ENCODE assay signal across 8 cellular contexts in genomic region chr12:51972849-51973273, GRCh38. TPM values are rescaled to one million over a fixed set of nuclear protein-coding genes. Genes with fewer than 3 reads are reported as not detected.
DNase-seq lines count a peak whose midpoint lies in the region; ATAC-seq lines count a peak whose summit lies in the region.

No MANE protein-coding gene starts in this region.

- H3K4me1 ChIP-seq in naive thymus-derived CD4-positive, alpha-beta T cell (ENCODE audit: control insufficient read depth in 2 of 2, insufficient read depth in 2 of 2, low read length in 2 of 2), result peaks cover 56 to 65% of the 10 kb centered on the region in 2 donors

- intact Hi-C loops in naive thymus-derived CD4-positive, alpha-beta T cell (cut with micrococcal nuclease), result loop anchor here in 1 of 2 donors (5.0 to 10.0 kb wide), 2 partner anchors 49 to 548 kb away; partner anchors contain the start of gene SLC4A8

- ATAC-seq in naive thymus-derived CD4-positive, alpha-beta T cell, result peak; percentile 88
- no peak for ATAC-seq in HG03457 (IDR thresholded peaks at IDR 0.05; ENCODE audit: unreplicated experiment)

- in situ Hi-C loops in Caki2 (cut with HindIII; ENCODE audit: low pct_unique_long_range_greater_than_20kb, low sequenced_read_pairs), result no loop called here

- H3K9me3 Mint-ChIP-seq in naive thymus-derived CD4-positive, alpha-beta T cell, result no peaks in the 10 kb centered on the region

- CTCF ChIA-PET in naive thymus-derived CD4-positive, alpha-beta T cell (lab: Charles Lee), result interaction anchor here (1.9 to 3.1 kb wide), 4 partner anchors 9 to 52 kb away, joined by 6 to 17 read pairs (median 10); no protein-coding TSS in a partner anchor

- H3K4me3 Mint-ChIP-seq in naive thymus-derived CD4-positive, alpha-beta T cell, result peak overlapping the region; percentile 30 to 79 (median 70)

- no peaks in the 10 kb centered on the region for H3K27me3 ChIP-seq in naive thymus-derived CD4-positive, alpha-beta T cell (ENCODE audit: control insufficient read depth in 2 of 2, insufficient read depth in 2 of 2, low read length in 2 of 2)

- H3K27me3 Mint-ChIP-seq in naive thymus-derived CD4-positive, alpha-beta T cell, result peaks cover 0 to 25% (median 0%) of the 10 kb centered on the region in 5 donors

- peak; percentile 40 for DNase-seq in Caki2 (ENCODE audit: low read depth)
- DNase-seq in UCSD-AML1 (lab: John Stamatoyannopoulos, UW; ENCODE audit: unreplicated experiment), result peak; percentile 66
- peak; percentile 37 for DNase-seq in effector CD4-positive, alpha-beta T cell
- peak in 4 of 9 donors; percentile 24 to 61 (median 34) for DNase-seq in naive thymus-derived CD4-positive, alpha-beta T cell
- DNase-seq in superior temporal gyrus (ENCODE audit: extremely low spot score), result peak; percentile 41
- no peak for DNase-seq in NCI-H1436 treated with DMSO at 0.1 percent for 48 hours (lab: John Stamatoyannopoulos, UW)
- DNase-seq in NCI-H1048 (lab: John Stamatoyannopoulos, UW), result no peak

- H3K9me3 ChIP-seq in naive thymus-derived CD4-positive, alpha-beta T cell (ENCODE audit: control insufficient read depth in 2 of 3, low read length in 3 of 3), result no peaks in the 10 kb centered on the region

- H3K36me3 ChIP-seq in naive thymus-derived CD4-positive, alpha-beta T cell (ENCODE audit: control insufficient read depth in 2 of 3, insufficient read depth in 3 of 3, low read length in 3 of 3), result peaks cover 0 to 13% (median 0%) of the 10 kb centered on the region in 3 experiments

- peaks cover 65 to 82% (median 76%) of the 10 kb centered on the region in 7 donors for H3K4me1 Mint-ChIP-seq in naive thymus-derived CD4-positive, alpha-beta T cell

- peaks cover 4 to 24% (median 13%) of the 10 kb centered on the region in 5 donors for H3K36me3 Mint-ChIP-seq in naive thymus-derived CD4-positive, alpha-beta T cell

- peak overlapping the region; percentile 38 for H3K27ac ChIP-seq in naive thymus-derived CD4-positive, alpha-beta T cell (ENCODE audit: low read depth, low read length)

- POLR2A ChIA-PET in naive thymus-derived CD4-positive, alpha-beta T cell (lab: Charles Lee), result interaction anchor here (1.1 kb wide), 1 partner anchor 10 kb away, joined by 7 read pairs; no protein-coding TSS in a partner anchor

- peak overlapping the region in 8 of 9 donors; percentile 18 to 90 (median 76) for H3K27ac Mint-ChIP-seq in naive thymus-derived CD4-positive, alpha-beta T cell

- H3K4me3 ChIP-seq in naive thymus-derived CD4-positive, alpha-beta T cell (ENCODE audit: low read length), result no peak overlapping the region

RNA-seq across cellular contexts. Expression of gene ACVR1B, which starts 21.4 kb away (rescaled TPM):
- total RNA-seq in Caki2 (2014; rRNA removed; shearing (Covaris generic); ENCODE audit: low replicate concordance), result 10.5 and 14.2 TPM in 2 replicates
- 10 to 100 TPM in 4 of 5 experiments, 1 to 10 TPM in 1; 4.9 to 14.8 (median 14.2) TPM for total RNA-seq in naive thymus-derived CD4-positive, alpha-beta T cell
- polyA plus RNA-seq in naive thymus-derived CD4-positive, alpha-beta T cell, result 1 to 10 TPM; 2.5 to 2.9 TPM

RNA-seq across cellular contexts. Expression of gene TAMALIN, which starts 33.9 kb away (rescaled TPM):
- not detected in 2 replicates for total RNA-seq in Caki2 (2014; rRNA removed; shearing (Covaris generic); ENCODE audit: low replicate concordance)
- 100 to 1,000 TPM in 2 of 5 experiments, 10 to 100 TPM in 2, 1 to 10 TPM in 1; 5.6 to 501 (median 33.7) TPM for total RNA-seq in naive thymus-derived CD4-positive, alpha-beta T cell
- 1 to 10 TPM; 1.1 to 1.3 TPM for polyA plus RNA-seq in naive thymus-derived CD4-positive, alpha-beta T cell

Comparison
In these comparisons a context has a peak if more than half of its experiments do, and no peak if none do; other contexts are left out.
1. DNase-seq: peak in Caki2 (single experiment), UCSD-AML1 (single experiment), effector CD4-positive, alpha-beta T cell (single experiment) and superior temporal gyrus (single experiment); none in NCI-H1436 treated with DMSO at 0.1 percent for 48 hours (single experiment) and NCI-H1048 (single experiment).